Comparison of ENCODE assay signal across 37 cellular contexts in the genomic region with DNA sequence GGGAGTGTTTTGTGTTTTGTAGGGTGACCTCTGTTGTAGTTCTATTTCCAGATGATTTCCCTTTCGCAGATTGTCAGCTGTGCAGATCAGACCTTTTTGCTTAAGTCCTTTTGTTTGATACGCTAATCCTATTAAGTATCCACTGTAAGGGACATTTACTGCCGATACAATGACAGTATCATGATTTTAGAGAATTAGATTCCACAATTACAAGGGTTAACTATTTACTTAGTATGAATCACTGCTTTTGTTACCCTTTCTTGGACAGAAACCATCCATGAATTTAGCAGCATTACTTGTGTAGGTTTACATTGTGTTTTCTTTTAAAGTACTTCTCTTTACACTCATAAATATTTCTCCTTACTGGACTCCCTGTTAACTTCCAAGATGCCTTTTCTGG. TPM values are rescaled to one million over a fixed set of nuclear protein-coding genes. Genes with fewer than 3 reads are reported as not detected.
"Had no signal": no experiment of that assay in that cellular context is flagged by ENCODE, and none has a peak within 500 bp of the region (broad histone marks: within the 10 kb centered on the region; RNA-seq: fewer than 3 reads in every experiment).

No MANE protein-coding gene starts in this region.

- DNase-seq: activated CD4-positive, alpha-beta memory T cell treated with anti-CD3 and anti-CD28 coated beads for 36 hours; activated CD4-positive, alpha-beta T cell treated with anti-CD3 and anti-CD28 coated beads for 36 hours; activated CD4-positive, alpha-beta T cell treated with anti-CD3 and anti-CD28 coated beads, Interleukin-2, amount 10 ng/mL, durations not matched to agents 24 days and 14 days; activated CD4-positive, CD25-positive, alpha-beta regulatory T cell; activated CD4-positive, CD25-positive, alpha-beta regulatory T cell treated with anti-CD3 and anti-CD28 coated beads, Interleukin-2, amount 50 U/mL, for 72 hours; activated CD8-positive, alpha-beta memory T cell treated with anti-CD3 and anti-CD28 coated beads, Interleukin-2, amount 10 ng/mL, durations not matched to agents 7 days and 5 days; activated CD8-positive, alpha-beta memory T cell treated with anti-CD3 and anti-CD28 coated beads, Interleukin-2, amount 50 U/mL, for 4 hours; activated CD8-positive, alpha-beta T cell treated with anti-CD3 and anti-CD28 coated beads, Interleukin-2, amount 10 ng/mL, durations not matched to agents 7 days and 5 days; activated effector memory CD4-positive, alpha-beta T cell treated with Interleukin-2 at 50 U/mL for 16 hours; activated gamma-delta T cell treated with Interleukin-2 at 50 U/mL for 16 hours; activated naive CD4-positive, alpha-beta T cell treated with Interleukin-2 at 50 U/mL for 16 hours; activated naive CD8-positive, alpha-beta T cell treated with anti-CD3 and anti-CD28 coated beads for 36 hours; activated naive CD8-positive, alpha-beta T cell treated with anti-CD3 and anti-CD28 coated beads, Interleukin-2, amount 50 U/mL, for 24 hours; activated T-cell treated with anti-CD3 and anti-CD28 coated beads for 4 hours; activated T-cell treated with anti-CD3 and anti-CD28 coated beads, Interleukin-2, amount 50 U/mL, for 24 hours; activated T-cell treated with anti-CD3 and anti-CD28 coated beads, Interleukin-2, amount 50 U/mL, for 72 hours; adrenal gland; aorta; central memory CD4-positive, alpha-beta T cell; cerebellar nuclear complex; colonic mucosa; effector CD8-positive, alpha-beta T cell; esophagus squamous epithelium; foreskin melanocyte; heart right ventricle; T-helper 2 cell had no signal

- H3K4me1 ChIP-seq: adrenal gland, breast epithelium, colonic mucosa, heart right ventricle had no signal

- H3K4me3 Mint-ChIP-seq: activated CD4-positive, alpha-beta memory T cell treated with anti-CD3 and anti-CD28 coated beads for 36 hours; activated CD4-positive, alpha-beta T cell treated with anti-CD3 and anti-CD28 coated beads for 36 hours; activated CD4-positive, alpha-beta T cell treated with anti-CD3 and anti-CD28 coated beads, Interleukin-2, amount 10 ng/mL, durations not matched to agents 24 days and 14 days; activated CD8-positive, alpha-beta memory T cell treated with anti-CD3 and anti-CD28 coated beads, Interleukin-2, amount 10 ng/mL, durations not matched to agents 7 days and 5 days; activated CD8-positive, alpha-beta T cell treated with anti-CD3 and anti-CD28 coated beads, Interleukin-2, amount 10 ng/mL, durations not matched to agents 7 days and 5 days; activated naive CD4-positive, alpha-beta T cell treated with anti-CD3 and anti-CD28 coated beads, Interleukin-2, amount 50 U/mL, for 24 hours; activated naive CD8-positive, alpha-beta T cell treated with anti-CD3 and anti-CD28 coated beads for 36 hours; activated naive CD8-positive, alpha-beta T cell treated with anti-CD3 and anti-CD28 coated beads, Interleukin-2, amount 50 U/mL, for 24 hours; activated T-cell treated with anti-CD3 and anti-CD28 coated beads, Interleukin-2, amount 50 U/mL, for 24 hours; brain had no signal

- H3K36me3 ChIP-seq: adrenal gland, breast epithelium, cardiac muscle cell, colonic mucosa, esophagus squamous epithelium, gastroesophageal sphincter had no signal

- H3K4me1 Mint-ChIP-seq: brain had no signal

- H3K27me3 ChIP-seq: adrenal gland, breast epithelium, cardiac muscle cell, colonic mucosa, esophagus squamous epithelium, gastroesophageal sphincter had no signal

- FAIRE-seq: endometrium, endothelial cell of umbilical vein had no signal

- H3K36me3 Mint-ChIP-seq: activated CD4-positive, alpha-beta memory T cell treated with anti-CD3 and anti-CD28 coated beads for 36 hours; activated CD8-positive, alpha-beta memory T cell treated with anti-CD3 and anti-CD28 coated beads, Interleukin-2, amount 10 ng/mL, durations not matched to agents 7 days and 5 days; activated naive CD4-positive, alpha-beta T cell treated with anti-CD3 and anti-CD28 coated beads, Interleukin-2, amount 50 U/mL, for 24 hours; activated naive CD8-positive, alpha-beta T cell treated with anti-CD3 and anti-CD28 coated beads for 36 hours; brain had no signal

- ATAC-seq: activated CD4-positive, alpha-beta T cell treated with anti-CD3 and anti-CD28 coated beads for 36 hours; activated CD8-positive, alpha-beta memory T cell treated with anti-CD3 and anti-CD28 coated beads, Interleukin-2, amount 10 ng/mL, durations not matched to agents 7 days and 5 days; activated CD8-positive, alpha-beta T cell treated with anti-CD3 and anti-CD28 coated beads, Interleukin-2, amount 10 ng/mL, durations not matched to agents 7 days and 5 days; activated naive CD8-positive, alpha-beta T cell treated with anti-CD3 and anti-CD28 coated beads, Interleukin-2, amount 50 U/mL, for 24 hours; activated T-cell treated with anti-CD3 and anti-CD28 coated beads, Interleukin-2, amount 50 U/mL, for 72 hours; gastroesophageal sphincter; heart right ventricle had no signal

- H3K9me3 Mint-ChIP-seq: activated CD4-positive, alpha-beta memory T cell treated with anti-CD3 and anti-CD28 coated beads for 36 hours; activated naive CD4-positive, alpha-beta T cell treated with anti-CD3 and anti-CD28 coated beads, Interleukin-2, amount 50 U/mL, for 24 hours; activated naive CD8-positive, alpha-beta T cell treated with anti-CD3 and anti-CD28 coated beads, Interleukin-2, amount 50 U/mL, for 24 hours; activated T-cell treated with anti-CD3 and anti-CD28 coated beads, Interleukin-2, amount 50 U/mL, for 24 hours; brain had no signal

- H3K27ac Mint-ChIP-seq: activated CD4-positive, alpha-beta memory T cell treated with anti-CD3 and anti-CD28 coated beads for 36 hours; activated CD4-positive, alpha-beta T cell treated with anti-CD3 and anti-CD28 coated beads for 36 hours; activated CD4-positive, alpha-beta T cell treated with anti-CD3 and anti-CD28 coated beads, Interleukin-2, amount 10 ng/mL, durations not matched to agents 24 days and 14 days; activated CD8-positive, alpha-beta memory T cell treated with anti-CD3 and anti-CD28 coated beads, Interleukin-2, amount 10 ng/mL, durations not matched to agents 7 days and 5 days; activated CD8-positive, alpha-beta T cell treated with anti-CD3 and anti-CD28 coated beads, Interleukin-2, amount 10 ng/mL, durations not matched to agents 7 days and 5 days; activated naive CD4-positive, alpha-beta T cell treated with anti-CD3 and anti-CD28 coated beads, Interleukin-2, amount 50 U/mL, for 24 hours; activated naive CD8-positive, alpha-beta T cell treated with anti-CD3 and anti-CD28 coated beads for 36 hours; activated naive CD8-positive, alpha-beta T cell treated with anti-CD3 and anti-CD28 coated beads, Interleukin-2, amount 50 U/mL, for 24 hours; activated T-cell treated with anti-CD3 and anti-CD28 coated beads, Interleukin-2, amount 50 U/mL, for 24 hours; activated T-cell treated with anti-CD3 and anti-CD28 coated beads, Interleukin-2, amount 50 U/mL, for 72 hours; brain had no signal

- H3K27ac ChIP-seq: adrenal gland, breast epithelium, cardiac muscle cell, colonic mucosa, epithelial cell of prostate, gastroesophageal sphincter, heart right ventricle had no signal

- H3K4me3 ChIP-seq: cardiac muscle cell, colonic mucosa had no signal

- H3K9me3 ChIP-seq: adrenal gland, colonic mucosa, esophagus squamous epithelium, gastroesophageal sphincter, heart right ventricle had no signal

- H3K27me3 Mint-ChIP-seq: activated CD4-positive, alpha-beta memory T cell treated with anti-CD3 and anti-CD28 coated beads for 36 hours; activated CD4-positive, alpha-beta T cell treated with anti-CD3 and anti-CD28 coated beads for 36 hours; activated CD8-positive, alpha-beta memory T cell treated with anti-CD3 and anti-CD28 coated beads, Interleukin-2, amount 10 ng/mL, durations not matched to agents 7 days and 5 days; activated naive CD4-positive, alpha-beta T cell treated with anti-CD3 and anti-CD28 coated beads, Interleukin-2, amount 50 U/mL, for 24 hours; activated naive CD8-positive, alpha-beta T cell treated with anti-CD3 and anti-CD28 coated beads for 36 hours; activated naive CD8-positive, alpha-beta T cell treated with anti-CD3 and anti-CD28 coated beads, Interleukin-2, amount 50 U/mL, for 24 hours; activated T-cell treated with anti-CD3 and anti-CD28 coated beads, Interleukin-2, amount 50 U/mL, for 24 hours had no signal

RNA-seq across cellular contexts. Expression of gene GASK1A, which starts 41.8 kb away (rescaled TPM):
- total RNA-seq: activated CD4-positive, alpha-beta memory T cell treated with anti-CD3 and anti-CD28 coated beads for 36 hours; activated CD4-positive, alpha-beta T cell treated with anti-CD3 and anti-CD28 coated beads for 36 hours; activated CD4-positive, alpha-beta T cell treated with anti-CD3 and anti-CD28 coated beads, Interleukin-2, amount 10 ng/mL, durations not matched to agents 24 days and 14 days; activated CD8-positive, alpha-beta memory T cell treated with anti-CD3 and anti-CD28 coated beads for 36 hours; activated CD8-positive, alpha-beta memory T cell treated with anti-CD3 and anti-CD28 coated beads, Interleukin-2, amount 10 ng/mL, durations not matched to agents 7 days and 5 days; activated CD8-positive, alpha-beta T cell treated with anti-CD3 and anti-CD28 coated beads, Interleukin-2, amount 10 ng/mL, durations not matched to agents 7 days and 5 days; endothelial cell of umbilical vein; glomerular endothelial cell; T-helper 1 cell treated with Interleukin-12 subunit alpha and Interleukin-12 subunit beta and Interleukin-4 antibody, amounts not matched to agents 30 ng/mL and 1 ng/mL, for 36 hours had no signal
